8 cellular contexts compared by ENCODE assay signal in genomic region chr13:110615005-110615321, GRCh38. TPM values are rescaled to one million over a fixed set of nuclear protein-coding genes. Genes with fewer than 3 reads are reported as not detected.
A peak's percentile ranks its signal among the peaks of the same experiment; 100 is the strongest.
DNase-seq lines count a peak whose midpoint lies in the region; ATAC-seq and TF ChIP-seq lines count a peak whose summit lies in the region.

No MANE protein-coding gene starts in this region.

- no peak for ATAC-seq in DND-41 (ENCODE audit: insufficient read depth, low read depth)
- ATAC-seq in HG03025 (IDR thresholded peaks at IDR 0.05; ENCODE audit: low FRiP score, unreplicated experiment): no peak

- H3K4me1 ChIP-seq in DND-41 (ENCODE audit: insufficient read depth, low read length): peaks cover 28% of the 10 kb centered on the region
- H3K4me1 ChIP-seq in SJSA1 (replicated peaks): peaks cover 41% of the 10 kb centered on the region
- peaks cover 7 to 14% of the 10 kb centered on the region in 2 donors for H3K4me1 ChIP-seq in esophagus (ENCODE audit: control insufficient read depth in 2 of 2, insufficient read depth in 2 of 2, low read length in 1 of 2)
- H3K4me1 ChIP-seq in parathyroid adenoma: peaks cover 14% of the 10 kb centered on the region

- H3K27me3 ChIP-seq in DND-41 (ENCODE audit: insufficient read depth, low read length, poor library complexity): no peaks in the 10 kb centered on the region
- H3K27me3 ChIP-seq in SJSA1 (replicated peaks): no peaks in the 10 kb centered on the region
- no peaks in the 10 kb centered on the region for H3K27me3 ChIP-seq in esophagus (ENCODE audit: control insufficient read depth in 1 of 2, insufficient read depth in 2 of 2, low read length in 2 of 2)
- H3K27me3 ChIP-seq in parathyroid adenoma (ENCODE audit: control insufficient read depth, insufficient read depth, low read length): no peaks in the 10 kb centered on the region

- peaks cover 46% of the 10 kb centered on the region for H3K79me2 ChIP-seq in DND-41 (ENCODE audit: insufficient read depth, low read length)
- peaks cover 16% of the 10 kb centered on the region for H3K79me2 ChIP-seq in parathyroid adenoma

- H4K20me1 ChIP-seq in DND-41 (ENCODE audit: insufficient read depth, low read length): peaks cover 29% of the 10 kb centered on the region

- H3K9ac ChIP-seq in DND-41 (ENCODE audit: low read depth, low read length) (peak overlapping the region; percentile 93), parathyroid adenoma (no peak overlapping the region)

- H3K36me3 ChIP-seq in DND-41 (ENCODE audit: insufficient read depth, low read length) (peaks cover 4% of the 10 kb centered on the region; the same call in 1 of the 2 replicates), SJSA1 (peaks cover 35% of the 10 kb centered on the region), esophagus (ENCODE audit: control insufficient read depth in 2 of 2, insufficient read depth in 2 of 2, low read length in 1 of 2) (peaks cover 0 to 2% of the 10 kb centered on the region in 2 donors), parathyroid adenoma (ENCODE audit: control insufficient read depth, insufficient read depth, low read length) (no peaks in the 10 kb centered on the region)

- H2AFZ ChIP-seq in DND-41 (ENCODE audit: low read depth, low read length) (peak overlapping the region; percentile 96), parathyroid adenoma (peak overlapping the region; percentile 95)

- peak overlapping the region; percentile 81 for H3K27ac ChIP-seq in DND-41 (ENCODE audit: low read length)
- H3K27ac ChIP-seq in SJSA1: peak overlapping the region; percentile 50
- peak overlapping the region; percentile 66 to 94 for H3K27ac ChIP-seq in esophagus (ENCODE audit: low read depth in 2 of 2, low read length in 1 of 2)
- peak overlapping the region; percentile 76 for H3K27ac ChIP-seq in parathyroid adenoma

- H3K4me2 ChIP-seq in DND-41 (ENCODE audit: insufficient read depth, low read length) (peak overlapping the region; percentile 98), parathyroid adenoma (ENCODE audit: low read length) (peak overlapping the region; percentile 93)

- H3K9me3 ChIP-seq in DND-41 (ENCODE audit: insufficient read depth, low read length, severe bottlenecking): no peaks in the 10 kb centered on the region
- no peaks in the 10 kb centered on the region; the same call in 1 of the 2 replicates for H3K9me3 ChIP-seq in SJSA1 (replicated peaks)
- peaks cover 0 to 2% of the 10 kb centered on the region in 2 donors for H3K9me3 ChIP-seq in esophagus (ENCODE audit: control insufficient read depth in 2 of 2, insufficient read depth in 1 of 2, low read depth in 1 of 2, low read length in 1 of 2)
- H3K9me3 ChIP-seq in parathyroid adenoma (ENCODE audit: control insufficient read depth, low read length): no peaks in the 10 kb centered on the region

- H3K4me3 ChIP-seq in DND-41 (ENCODE audit: low read depth in 1 of 2, low read length in 2 of 2) (peak overlapping the region in 1 of 2 experiments; percentile 97; a peak in 3 of 4 replicates), SJSA1 (peak overlapping the region; percentile 90), esophagus (ENCODE audit: low read depth in 1 of 2, low read length in 2 of 2) (peak overlapping the region; percentile 86 to 97), parathyroid adenoma (ENCODE audit: low read depth, low read length) (peak overlapping the region; percentile 69)

- DNase-seq in DND-41 (no peak), SJSA1 (ENCODE audit: low read depth in 1 of 2, low spot score in 2 of 2) (no peak), Ammon's horn (ENCODE audit: low spot score) (no peak), NCI-H2081 (lab: John Stamatoyannopoulos, UW) (no peak)
- no peak for DNase-seq in activated CD4-positive, CD25-positive, alpha-beta regulatory T cell treated with anti-CD3 and anti-CD28 coated beads, Interleukin-2, amount 50 U/mL, for 72 hours

- TF ChIP-seq CTCF in DND-41 (IDR thresholded peaks at IDR 0.05; ENCODE audit: borderline replicate concordance, extremely low read depth, low read length, poor library complexity, severe bottlenecking): no peak
- no peak for TF ChIP-seq CTCF in parathyroid adenoma (IDR thresholded peaks at IDR 0.05)

- 87 to 88% methylated on average over 11 of the region's 11 CpGs for WGBS in esophagus, 2 donors

RNA-seq across cellular contexts. Expression of gene NAXD, which starts 0.4 kb away (rescaled TPM):
- 108 and 124 TPM in 2 replicates for total RNA-seq in SJSA1 (2014; rRNA removed; shearing (Covaris generic))
- 10 to 100 TPM; 26.3 to 28.7 TPM for polyA plus RNA-seq in esophagus

RNA-seq across cellular contexts. Expression of gene RAB20, which starts 53.4 kb away (rescaled TPM):
- total RNA-seq in SJSA1 (2014; rRNA removed; shearing (Covaris generic)): 19.3 and 24.3 TPM in 2 replicates
- 1 to 10 TPM; 1.0 to 2.3 TPM for polyA plus RNA-seq in esophagus
